ENCODE assay signal across 22 cellular contexts in the genomic region with DNA sequence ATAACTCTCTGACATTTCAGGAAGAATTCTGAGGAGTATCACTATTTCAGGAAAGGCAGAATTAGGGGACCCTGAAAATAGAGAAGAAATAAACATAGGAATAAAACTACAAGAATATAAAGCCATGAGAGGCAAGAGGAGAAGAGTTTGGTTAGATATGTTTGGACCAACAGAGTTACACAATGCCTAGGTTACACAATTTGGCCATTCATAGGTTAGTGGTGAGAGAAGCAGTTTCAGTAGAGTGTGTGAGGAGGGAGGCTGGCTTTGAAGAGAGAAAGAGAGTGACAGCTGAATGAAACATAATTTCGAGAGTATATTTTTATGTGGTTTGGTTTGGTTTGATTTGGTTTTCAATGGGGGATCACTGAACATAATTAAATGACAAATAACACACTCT.
DNase-seq lines count a peak whose midpoint lies in the region; ATAC-seq and TF ChIP-seq lines count a peak whose summit lies in the region.
"Had no signal": no experiment of that assay in that cellular context is flagged by ENCODE, and none has a peak within 500 bp of the region (broad histone marks: within the 10 kb centered on the region; RNA-seq: fewer than 3 reads in every experiment).

No MANE protein-coding gene starts in this region.

- H4K8ac ChIP-seq in IMR-90 (ENCODE audit: low read depth in 2 of 2, low read length in 2 of 2) = no peak overlapping the region

- no peak for TF ChIP-seq CTCF in IMR-90 (conservative IDR thresholded peaks at IDR 0.05; ENCODE audit: low read depth, low read length)
- TF ChIP-seq CTCF in NB4 (IDR thresholded peaks at IDR 0.05; ENCODE audit: low read depth, low read length) = no peak
- no peak for TF ChIP-seq CTCF in choroid plexus epithelial cell (conservative IDR thresholded peaks at IDR 0.05; ENCODE audit: low read depth, low read length)

- intact Hi-C loops in IMR-90 (cut with micrococcal nuclease) = no loop called here

- no peak overlapping the region for H3K9ac ChIP-seq in IMR-90 (ENCODE audit: low read depth, low read length)

- H2BK15ac ChIP-seq in IMR-90 (ENCODE audit: low read depth, low read length) = no peak overlapping the region

- no peak overlapping the region for H4K91ac ChIP-seq in IMR-90 (ENCODE audit: insufficient read depth, low read depth, low read length)

- H2BK20ac ChIP-seq in IMR-90 (ENCODE audit: low read depth, low read length) = no peak overlapping the region

- TF ChIP-seq RAD21 in IMR-90 (IDR thresholded peaks at IDR 0.05; ENCODE audit: low read length) = no peak

- H2BK120ac ChIP-seq in IMR-90 (ENCODE audit: low read depth, low read length) = no peak overlapping the region

- H3K4me1 ChIP-seq in IMR-90 (ENCODE audit: control insufficient read depth, insufficient read depth, low read length) = peaks cover 6% of the 10 kb centered on the region
- H3K4me1 ChIP-seq: SJSA1 had no signal

- POLR2A ChIA-PET in IMR-90 (lab: Charles Lee; ENCODE audit: unreplicated experiment) = no interaction called here

- no TSS peak for BruUV-seq in IMR-90 (replicated peaks; lab: Mats Ljungman, UMichigan)

- no peak overlapping the region for H2AK9ac ChIP-seq in IMR-90 (replicated peaks; ENCODE audit: low read depth, low read length, poor library complexity)

- no peak overlapping the region for H2BK5ac ChIP-seq in IMR-90 (ENCODE audit: low read depth, low read length, poor library complexity, severe bottlenecking)

- no peaks in the 10 kb centered on the region for H4K20me1 ChIP-seq in IMR-90 (ENCODE audit: insufficient read depth, low read length)

- no peaks in the 10 kb centered on the region for H3K27me3 ChIP-seq in IMR-90 (ENCODE audit: control insufficient read depth, insufficient read depth, low read length)
- H3K27me3 ChIP-seq: SJSA1 had no signal

- H2AK5ac ChIP-seq in IMR-90 (ENCODE audit: low read depth, low read length) = no peak overlapping the region

- H3K36me3 ChIP-seq in IMR-90 (ENCODE audit: control insufficient read depth, insufficient read depth, low read length) = no peaks in the 10 kb centered on the region
- H3K36me3 ChIP-seq: SJSA1 had no signal

- ATAC-seq in IMR-90 (ENCODE audit: low read depth) (no peak), left lobe of liver (peak; percentile 25), HG02610 (IDR thresholded peaks at IDR 0.05; ENCODE audit: unreplicated experiment) (no peak), GM18498 (IDR thresholded peaks at IDR 0.05; ENCODE audit: unreplicated experiment) (no peak)
- ATAC-seq: GM23338 had no signal

- H3K56ac ChIP-seq in IMR-90 (ENCODE audit: extremely low read depth, insufficient read depth, low read length) = no peak overlapping the region

- no peaks in the 10 kb centered on the region for H3K79me1 ChIP-seq in IMR-90 (ENCODE audit: low read depth in 1 of 2, low read length in 2 of 2)

- H3K23ac ChIP-seq in IMR-90 (ENCODE audit: low read depth, low read length) = no peak overlapping the region

- peaks cover 10% of the 10 kb centered on the region for H3K9me1 ChIP-seq in IMR-90 (ENCODE audit: insufficient read depth, low read length)

- DNase-seq in IMR-90 (peak; percentile 48), NB4 (ENCODE audit: low read depth) (peak; percentile 25), choroid plexus epithelial cell (ENCODE audit: low read depth) (peak; percentile 65), left lobe of liver (ENCODE audit: low spot score) (no peak), iPS-NIHi11 (ENCODE audit: low spot score) (no peak)
- DNase-seq: Calu3, DMS153, H9, KG1, MM.1S, NCI-H1105 treated with DMSO at 0.1 percent for 48 hours, NCI-H146, NCI-H1930, NCI-H526 treated with DMSO at 0.1 percent for 48 hours, Right ventricle myocardium superior, RPMI8226, T-helper 1 cell had no signal

- H3K4me3 ChIP-seq in IMR-90 (ENCODE audit: insufficient read depth, low read depth, low read length) = no peak overlapping the region
- H3K4me3 ChIP-seq in NB4 (ENCODE audit: low read depth, low read length) = no peak overlapping the region
- H3K4me3 ChIP-seq in choroid plexus epithelial cell (ENCODE audit: low read depth, low read length) = no peak overlapping the region
- H3K4me3 ChIP-seq: GM23338, SJSA1 had no signal

- H2AFZ ChIP-seq in IMR-90 (replicated peaks; ENCODE audit: low read length, poor library complexity) = no peak overlapping the region
- H2AFZ ChIP-seq: GM23338 had no signal

- no peak overlapping the region for H4K5ac ChIP-seq in IMR-90 (ENCODE audit: low read depth, low read length)

- no peak overlapping the region for H3K27ac ChIP-seq in IMR-90 (ENCODE audit: insufficient read depth, low read length)
- H3K27ac ChIP-seq: C4-2B, SJSA1 had no signal

- WGBS in IMR-90 (ENCODE audit: extremely low coverage in 2 of 2, insufficient read length in 1 of 2), 2 experiments = no CpG with 5 or more reads among the region's 1 CpG

- H3K18ac ChIP-seq in IMR-90 (ENCODE audit: low read depth, low read length) = no peak overlapping the region

- CTCF ChIA-PET in IMR-90 (lab: Yijun Ruan, JAX) = no interaction called here

- dilution Hi-C loops in IMR-90 (cut with HindIII; ENCODE audit: low sequenced_read_pairs, unreplicated experiment) = no loop called here

- in situ Hi-C loops in IMR-90 (cut with MboI; ENCODE audit: low sequenced_read_pairs) = no loop called here

- no peak overlapping the region for H3K4me2 ChIP-seq in IMR-90 (ENCODE audit: low read depth, low read length)
- H3K4me2 ChIP-seq: GM23338 had no signal

- no peak for TF ChIP-seq POLR2A in IMR-90 (IDR thresholded peaks at IDR 0.05; ENCODE audit: low read depth, low read length)
- TF ChIP-seq POLR2A in NB4 (IDR thresholded peaks at IDR 0.05; ENCODE audit: extremely low read depth, insufficient read length) = no peak

- H3K9me3 ChIP-seq in IMR-90 (ENCODE audit: control insufficient read depth, insufficient read depth, low read length) = no peaks in the 10 kb centered on the region
- H3K9me3 ChIP-seq: SJSA1 had no signal

- peak overlapping the region; percentile 50; the same call in 1 of the 2 replicates for H3K4ac ChIP-seq in IMR-90 (ENCODE audit: low read depth, low read length)

- no peak overlapping the region; the same call in 1 of the 2 replicates for H3K14ac ChIP-seq in IMR-90 (replicated peaks; ENCODE audit: low read depth, low read length)

TF ChIP-seq in IMR-90, 13 proteins besides CTCF, POLR2A, EP300 and RAD21:
- TF ChIP-seq, protein P1, sequence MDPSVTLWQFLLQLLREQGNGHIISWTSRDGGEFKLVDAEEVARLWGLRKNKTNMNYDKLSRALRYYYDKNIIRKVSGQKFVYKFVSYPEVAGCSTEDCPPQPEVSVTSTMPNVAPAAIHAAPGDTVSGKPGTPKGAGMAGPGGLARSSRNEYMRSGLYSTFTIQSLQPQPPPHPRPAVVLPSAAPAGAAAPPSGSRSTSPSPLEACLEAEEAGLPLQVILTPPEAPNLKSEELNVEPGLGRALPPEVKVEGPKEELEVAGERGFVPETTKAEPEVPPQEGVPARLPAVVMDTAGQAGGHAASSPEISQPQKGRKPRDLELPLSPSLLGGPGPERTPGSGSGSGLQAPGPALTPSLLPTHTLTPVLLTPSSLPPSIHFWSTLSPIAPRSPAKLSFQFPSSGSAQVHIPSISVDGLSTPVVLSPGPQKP (IDR thresholded peaks at IDR 0.05; ENCODE audit: borderline replicate concordance, low read depth, low read length) = no peak
- peak; percentile 76 for TF ChIP-seq CEBPB (IDR thresholded peaks at IDR 0.05; ENCODE audit: low read depth, low read length)
- no peak for TF ChIP-seq CHD1 (IDR thresholded peaks at IDR 0.05; ENCODE audit: low read depth, low read length)
- TF ChIP-seq MXI1 (IDR thresholded peaks at IDR 0.05; ENCODE audit: borderline replicate concordance, low read depth, low read length) = no peak
TF ChIP-seq in IMR-90: peak in this region for 1.

Comparison
In these comparisons a context has a peak if more than half of its experiments do, and no peak if none do; other contexts are left out.
1. DNase-seq: peak in IMR-90 (single experiment), NB4 (single experiment) and choroid plexus epithelial cell (single experiment); none in left lobe of liver (single experiment) and iPS-NIHi11 (single experiment).